ENCODE assay signal across 8 cellular contexts in the genomic region with DNA sequence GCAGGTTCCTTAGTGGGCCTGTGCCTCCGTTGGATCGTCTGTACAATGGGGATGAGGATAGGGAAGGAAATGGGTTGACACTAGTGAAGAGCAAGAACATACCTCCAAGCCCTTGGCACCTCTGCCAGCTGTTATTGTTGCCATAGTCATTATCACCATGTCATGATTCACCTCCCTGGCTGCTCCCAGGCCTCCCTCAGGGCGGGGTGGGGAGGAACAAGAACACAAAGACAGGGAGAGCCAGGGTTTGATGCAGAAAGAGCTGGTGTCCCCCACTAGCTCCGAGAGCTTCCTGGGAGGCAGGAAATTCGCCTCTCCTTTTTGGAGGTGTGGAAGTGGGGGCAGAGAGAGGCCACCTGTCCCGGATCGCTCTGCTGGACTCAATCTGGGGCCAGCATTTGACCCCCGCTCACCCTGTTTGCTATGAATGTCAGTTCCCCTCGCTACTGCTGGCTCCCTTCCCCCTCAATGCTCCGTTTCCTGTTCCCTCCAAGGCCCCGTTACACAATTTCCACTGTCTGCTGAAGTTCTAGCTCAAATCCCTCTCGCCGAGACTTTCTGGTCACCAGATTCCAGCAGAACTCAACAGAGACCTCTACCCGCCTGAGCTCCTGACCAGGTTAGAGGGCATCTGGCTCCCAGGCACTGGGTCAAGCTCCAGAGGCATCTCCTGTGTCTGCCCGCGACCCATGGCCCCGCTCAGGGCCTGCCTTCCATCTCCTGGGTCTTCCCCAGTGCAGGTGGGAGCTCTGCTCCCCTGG. TPM values are rescaled to one million over a fixed set of nuclear protein-coding genes. Genes with fewer than 3 reads are reported as not detected.
DNase-seq lines count a peak whose midpoint lies in the region; ATAC-seq, FAIRE-seq and TF ChIP-seq lines count a peak whose summit lies in the region.

No MANE protein-coding gene starts in this region.

- no peaks in the 10 kb centered on the region for H3K4me1 Mint-ChIP-seq in immature natural killer cell

- intact Hi-C loops in pancreas (cut with DNase I): no loop called here

- 81 to 82% methylated on average over 17 of the region's 17 CpGs for WGBS in pancreas, 2 donors

- no peak for FAIRE-seq in pancreas (lab: Jason Lieb, UNC)

- ATAC-seq in pancreas (peak in 3 of 4 donors; percentile 27 to 50 (median 30)), GM21381 (IDR thresholded peaks at IDR 0.05; ENCODE audit: unreplicated experiment) (no peak)

- H3K36me3 Mint-ChIP-seq in immature natural killer cell: no peaks in the 10 kb centered on the region

- H3K9me3 ChIP-seq in SK-N-MC (ENCODE audit: low read depth, low read length): no peaks in the 10 kb centered on the region
- no peaks in the 10 kb centered on the region for H3K9me3 ChIP-seq in pancreas

- H3K9ac ChIP-seq in SK-N-MC (ENCODE audit: insufficient read length): peak overlapping the region; percentile 47

- H3K27ac ChIP-seq in SK-N-MC (peak overlapping the region; percentile 68; the same call in 1 of the 2 replicates), pancreas (peak overlapping the region in 3 of 4 donors; percentile 34 to 73 (median 73))

- H3K36me3 ChIP-seq in SK-N-MC (ENCODE audit: insufficient read depth, low read length) (peaks cover 3% of the 10 kb centered on the region; the same call in 1 of the 2 replicates), pancreas (no peaks in the 10 kb centered on the region)

- H3K4me3 Mint-ChIP-seq in immature natural killer cell: no peak overlapping the region

- TF ChIP-seq CTCF in fibroblast of mammary gland (conservative IDR thresholded peaks at IDR 0.05; ENCODE audit: control insufficient read depth, insufficient read depth, low read depth, low read length) (no peak), pancreas (IDR thresholded peaks at IDR 0.05) (no peak)

- H3K27me3 ChIP-seq in pancreas: no peaks in the 10 kb centered on the region

- H3K4me3 ChIP-seq in SK-N-MC (peak overlapping the region; percentile 22; the same call in 1 of the 2 replicates), fibroblast of mammary gland (ENCODE audit: control insufficient read depth, low read depth, low read length) (no peak overlapping the region), pancreas (no peak overlapping the region)

- H3K27ac Mint-ChIP-seq in immature natural killer cell: peak overlapping the region in 1 of 6 donors; percentile 60

- peaks cover 23 to 45% (median 30%) of the 10 kb centered on the region in 3 donors for H3K4me1 ChIP-seq in pancreas

- peaks cover 0 to 7% (median 3%) of the 10 kb centered on the region in 3 donors for H3K27me3 Mint-ChIP-seq in immature natural killer cell (ENCODE audit: low read depth in 3 of 3)

- DNase-seq in EH (ENCODE audit: low read depth) (peak; percentile 61), SK-N-MC (ENCODE audit: low read depth, low spot score) (no peak), fibroblast of mammary gland (ENCODE audit: low read depth) (peak; percentile 67), pancreas (peak in 1 of 6 donors; percentile 48), DMS153 treated with DMSO at 0.1 percent for 48 hours (lab: John Stamatoyannopoulos, UW; ENCODE audit: unreplicated experiment) (no peak), immature natural killer cell (no peak), NCI-H1092 treated with DMSO at 0.1 percent for 48 hours (lab: John Stamatoyannopoulos, UW) (no peak)

- H3K9me3 Mint-ChIP-seq in immature natural killer cell: no peaks in the 10 kb centered on the region

RNA-seq across cellular contexts. Expression of gene TIMP2, which starts 9.1 kb away (rescaled TPM):
- total RNA-seq in pancreas: 100 to 1,000 TPM in 1 of 6 donors, 10 to 100 TPM in 5; 39.9 to 128 (median 57.6) TPM
- polyA plus RNA-seq in pancreas: 10 to 100 TPM; 22.2 to 42.7 TPM
- under 1 TPM; 0.07 to 0.26 (median 0.16) TPM for polyA plus RNA-seq in immature natural killer cell

RNA-seq across cellular contexts. Expression of gene CEP295NL, which starts 13.1 kb away (rescaled TPM):
- total RNA-seq in pancreas: 1 to 10 TPM in 5 of 6 donors, under 1 TPM in 1; 0.87 to 5.1 (median 2.7) TPM
- 1 to 10 TPM in 1 of 2 donors, under 1 TPM in 1; 0.21 to 4.1 TPM for polyA plus RNA-seq in pancreas
- not detected for polyA plus RNA-seq in immature natural killer cell

Comparison
In these comparisons a context has a peak if more than half of its experiments do, and no peak if none do; other contexts are left out.
1. DNase-seq: peak in EH (single experiment) and fibroblast of mammary gland (single experiment); none in SK-N-MC (single experiment), DMS153 treated with DMSO at 0.1 percent for 48 hours (single experiment), immature natural killer cell (0 of 3) and NCI-H1092 treated with DMSO at 0.1 percent for 48 hours (single experiment).
2. RNA of gene TIMP2, which starts 9.1 kb away (polyA plus RNA-seq): 22.2 to 42.7 TPM in pancreas; 0.07 to 0.26 TPM in immature natural killer cell; every median in the first group is over 10 times any median in the second.